ENCODE assay signal across 1 cellular context in the genomic region with DNA sequence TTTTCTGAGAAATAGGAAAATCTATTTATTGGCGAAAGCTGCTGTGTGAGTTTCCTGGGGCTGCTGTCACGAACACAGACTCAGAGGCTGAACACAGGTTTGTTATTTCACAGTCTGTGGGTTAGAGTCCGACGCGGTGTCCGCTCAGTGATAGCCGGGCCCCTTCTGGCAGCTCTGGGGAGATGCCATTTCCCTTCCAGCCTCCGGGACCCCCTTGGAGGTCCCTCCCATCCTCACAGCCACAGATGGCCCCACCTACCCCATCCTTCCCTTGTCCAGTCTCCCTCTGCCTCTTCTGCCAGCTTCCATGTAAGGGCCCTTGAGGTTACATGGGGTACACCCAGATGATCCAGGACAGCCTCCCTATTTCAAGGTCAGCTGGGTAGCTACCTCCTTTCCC.
TF ChIP-seq lines count a peak whose summit lies in the region.

No MANE protein-coding gene starts in this region.

TF ChIP-seq in GM23338, 12 proteins besides CTCF, POLR2A, EP300 and RAD21 (continued from another document):
- TF ChIP-seq ZNF462 (CRISPR knock-in tag; IDR thresholded peaks at IDR 0.05) (no peak), JUNB (IDR thresholded peaks at IDR 0.05; ENCODE audit: unreplicated experiment) (no peak)
TF ChIP-seq in GM23338: peak in this region for 0.
